ENCODE assay signal across 14 cellular contexts in genomic region chr3:187963003-187963676, GRCh38.
DNase-seq lines count a peak whose midpoint lies in the region; ATAC-seq and TF ChIP-seq lines count a peak whose summit lies in the region.
"Had no signal": no experiment of that assay in that cellular context is flagged by ENCODE, and none has a peak within 500 bp of the region (broad histone marks: within the 10 kb centered on the region; RNA-seq: fewer than 3 reads in every experiment).

No MANE protein-coding gene starts in this region.

- ATAC-seq in GM23338, result peak; percentile 48
- ATAC-seq in T-helper 17 cell, result peak; percentile 41
- peak; percentile 22 to 31 for ATAC-seq in naive B cell (ENCODE audit: low read depth in 2 of 2)

- H4K20me1 ChIP-seq in DOHH2 (ENCODE audit: control insufficient read depth, insufficient read depth, low read depth, low read length), result no peaks in the 10 kb centered on the region
- no peaks in the 10 kb centered on the region for H4K20me1 ChIP-seq in GM23338 (replicated peaks; ENCODE audit: insufficient read depth)

- peak overlapping the region; percentile 84 for H3K4me2 ChIP-seq in DOHH2 (ENCODE audit: low read length)
- H3K4me2 ChIP-seq in GM23338, result no peak overlapping the region
- H3K4me2 ChIP-seq: KMS-11 had no signal

- no peak for TF ChIP-seq CTCF in DOHH2 (IDR thresholded peaks at IDR 0.05; ENCODE audit: low read depth, low read length, poor library complexity, severe bottlenecking)
- no peak for TF ChIP-seq CTCF in GM23338 (conservative IDR thresholded peaks at IDR 0.05; ENCODE audit: low read depth in 2 of 2)
- no peak for TF ChIP-seq CTCF in endothelial cell (IDR thresholded peaks at IDR 0.05; ENCODE audit: unreplicated experiment)

- H3K36me3 Mint-ChIP-seq in GM23338 (ENCODE audit: low read depth) (no peaks in the 10 kb centered on the region), T-helper 17 cell (ENCODE audit: low read depth) (no peaks in the 10 kb centered on the region), naive B cell (no peaks in the 10 kb centered on the region), endothelial cell (ENCODE audit: low read depth, unreplicated experiment) (no peaks in the 10 kb centered on the region)
- H3K36me3 Mint-ChIP-seq: CD8-positive, alpha-beta memory T cell had no signal

- H3K9me2 ChIP-seq in DOHH2 (replicated peaks; ENCODE audit: control insufficient read depth, low read length), result no peaks in the 10 kb centered on the region
- peaks cover 6% of the 10 kb centered on the region for H3K9me2 ChIP-seq in GM23338 (ENCODE audit: insufficient read depth)

- H3K27me3 ChIP-seq in DOHH2 (ENCODE audit: control insufficient read depth, low read length), result no peaks in the 10 kb centered on the region
- no peaks in the 10 kb centered on the region for H3K27me3 ChIP-seq in GM23338 (ENCODE audit: insufficient read depth)

- H3K36me3 ChIP-seq in DOHH2 (ENCODE audit: control insufficient read depth, low read length) (peaks cover 69% of the 10 kb centered on the region), GM23338 (ENCODE audit: insufficient read depth) (no peaks in the 10 kb centered on the region)

- H3K27ac ChIP-seq in DOHH2 (ENCODE audit: low read depth, low read length), result peak overlapping the region; percentile 99
- H3K27ac ChIP-seq in GM23338 (ENCODE audit: low read depth), result no peak overlapping the region
- H3K27ac ChIP-seq: KMS-11 had no signal

- H3K4me3 ChIP-seq in DOHH2 (ENCODE audit: low read length) (peak overlapping the region; percentile 44), GM23338 (no peak overlapping the region)

- H3K4me1 Mint-ChIP-seq in GM23338, result no peaks in the 10 kb centered on the region
- peaks cover 6% of the 10 kb centered on the region for H3K4me1 Mint-ChIP-seq in T-helper 17 cell
- peaks cover 15 to 29% (median 19%) of the 10 kb centered on the region in 3 donors for H3K4me1 Mint-ChIP-seq in naive B cell
- no peaks in the 10 kb centered on the region for H3K4me1 Mint-ChIP-seq in endothelial cell (ENCODE audit: unreplicated experiment)

- DNase-seq in GM23338 (ENCODE audit: low spot score) (peak; percentile 31), T-helper 17 cell (no peak), naive B cell (no peak), mucosa of gallbladder (ENCODE audit: low spot score) (no peak), endothelial cell (ENCODE audit: low spot score) (no peak)
- no peak for DNase-seq in effector CD8-positive, alpha-beta T cell (lab: John Stamatoyannopoulos, UW)
- DNase-seq: activated B cell treated with CpG ODN at 0.5 μM for 24 hours; CD8-positive, alpha-beta memory T cell; GDM1; retina; stimulated activated CD4-positive, alpha-beta T cell treated with anti-CD3 and anti-CD28 coated beads, Interleukin-4, amount 100 ng/mL, for 24 hours; stimulated activated naive CD4-positive, alpha-beta T cell had no signal

- H3K4me3 Mint-ChIP-seq in GM23338 (no peak overlapping the region), T-helper 17 cell (no peak overlapping the region), naive B cell (no peak overlapping the region), endothelial cell (ENCODE audit: unreplicated experiment) (no peak overlapping the region)
- H3K4me3 Mint-ChIP-seq: activated B cell treated with CpG ODN at 0.5 μM for 24 hours; CD8-positive, alpha-beta memory T cell had no signal

- no peaks in the 10 kb centered on the region for H3K27me3 Mint-ChIP-seq in GM23338 (ENCODE audit: insufficient read depth, low read depth, poor library complexity)
- no peaks in the 10 kb centered on the region for H3K27me3 Mint-ChIP-seq in T-helper 17 cell
- H3K27me3 Mint-ChIP-seq in naive B cell, result peaks cover 0 to 15% (median 8%) of the 10 kb centered on the region in 3 donors
- no peaks in the 10 kb centered on the region for H3K27me3 Mint-ChIP-seq in endothelial cell (ENCODE audit: unreplicated experiment)

- 0 out of 2 replicates have a peak overlapping the region, but pooled peaks have one; percentile 53 for H2AFZ ChIP-seq in GM23338

- no peak overlapping the region for H3K27ac Mint-ChIP-seq in GM23338
- no peak overlapping the region for H3K27ac Mint-ChIP-seq in T-helper 17 cell
- no peak overlapping the region for H3K27ac Mint-ChIP-seq in naive B cell
- no peak overlapping the region for H3K27ac Mint-ChIP-seq in endothelial cell (ENCODE audit: unreplicated experiment)
- H3K27ac Mint-ChIP-seq: activated B cell treated with CpG ODN at 0.5 μM for 24 hours had no signal

- H3K79me2 ChIP-seq in DOHH2 (ENCODE audit: control insufficient read depth, low read length) (peaks cover 36% of the 10 kb centered on the region), GM23338 (replicated peaks; ENCODE audit: insufficient read depth) (no peaks in the 10 kb centered on the region)

- H3K9me3 ChIP-seq in DOHH2 (ENCODE audit: control insufficient read depth, insufficient read depth, low read length), result no peaks in the 10 kb centered on the region
- no peaks in the 10 kb centered on the region for H3K9me3 ChIP-seq in T-helper 17 cell (ENCODE audit: control insufficient read depth, low read length, poor library complexity, severe bottlenecking)

- H3K9me3 Mint-ChIP-seq in GM23338, result no peaks in the 10 kb centered on the region
- no peaks in the 10 kb centered on the region for H3K9me3 Mint-ChIP-seq in naive B cell
- no peaks in the 10 kb centered on the region for H3K9me3 Mint-ChIP-seq in endothelial cell (ENCODE audit: unreplicated experiment)
- H3K9me3 Mint-ChIP-seq: activated B cell treated with CpG ODN at 0.5 μM for 24 hours; CD8-positive, alpha-beta memory T cell had no signal

- H3K4me1 ChIP-seq in DOHH2 (ENCODE audit: control insufficient read depth, low read length), result peaks cover 100% of the 10 kb centered on the region
- H3K4me1 ChIP-seq in GM23338 (ENCODE audit: insufficient read depth), result no peaks in the 10 kb centered on the region

- H3F3A ChIP-seq in DOHH2 (ENCODE audit: control insufficient read depth, insufficient read depth) (peaks cover 52% of the 10 kb centered on the region), GM23338 (replicated peaks; ENCODE audit: low read depth) (no peaks in the 10 kb centered on the region)

TF ChIP-seq in GM23338, 12 proteins besides CTCF, POLR2A, EP300 and RAD21:
- TF ChIP-seq EZH2phosphoT487 (IDR thresholded peaks at IDR 0.05; ENCODE audit: unreplicated experiment) (no peak), CREB1 (CRISPR knock-in tag; IDR thresholded peaks at IDR 0.05; ENCODE audit: low read depth) (no peak), JUNB (IDR thresholded peaks at IDR 0.05; ENCODE audit: unreplicated experiment) (no peak), NANOG (IDR thresholded peaks at IDR 0.05; ENCODE audit: borderline replicate concordance) (no peak), ETS1 (IDR thresholded peaks at IDR 0.05) (no peak), EZH2 (IDR thresholded peaks at IDR 0.05; ENCODE audit: low read depth, unreplicated experiment) (no peak)
